In the genomic region with DNA sequence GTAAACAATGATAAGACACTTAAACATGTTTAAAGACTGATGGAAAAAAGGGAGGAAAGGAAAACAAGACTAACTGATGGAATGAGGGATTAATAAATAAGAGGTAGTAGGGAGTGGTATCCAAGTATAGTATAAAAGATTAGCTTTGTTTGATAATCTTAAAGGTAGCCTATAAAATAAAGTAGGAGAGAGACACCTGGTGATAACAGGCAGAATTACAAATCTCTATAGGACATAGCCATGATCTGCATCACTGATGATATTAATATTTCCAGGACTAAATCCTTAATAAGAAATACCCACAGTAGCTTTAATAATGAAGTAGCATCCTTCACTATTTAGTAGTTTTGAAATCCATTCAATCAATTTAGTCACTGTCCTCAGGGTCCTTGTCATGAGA, we compare ENCODE assay signal across 8 cellular contexts. TPM values are rescaled to one million over a fixed set of nuclear protein-coding genes. Genes with fewer than 3 reads are reported as not detected.
DNase-seq lines count a peak whose midpoint lies in the region; ATAC-seq and TF ChIP-seq lines count a peak whose summit lies in the region.

No MANE protein-coding gene starts in this region.

- no peaks in the 10 kb centered on the region for H3K4me1 Mint-ChIP-seq in stimulated activated naive CD8-positive, alpha-beta T cell treated with anti-CD3 and anti-CD28 coated beads, Interleukin-15, amount 100 ng/mL, for 72 hours
- peaks cover 20% of the 10 kb centered on the region for H3K4me1 Mint-ChIP-seq in activated CD4-positive, alpha-beta memory T cell treated with anti-CD3 and anti-CD28 coated beads, Interleukin-2, amount 10 ng/mL, durations not matched to agents 7 days and 5 days

- intact Hi-C loops in psoas muscle (cut with DNase I): no loop called here

- CTCF ChIA-PET in activated CD4-positive, alpha-beta memory T cell treated with anti-CD3 and anti-CD28 coated beads, Interleukin-2, amount 10 ng/mL, durations not matched to agents 7 days and 5 days (lab: Charles Lee): interaction anchor here (0.6 to 4.5 kb wide), 23 partner anchors 8 to 333 kb away, joined by 3 to 32 read pairs (median 3); partner anchors contain the start of genes MAPK1IP1L and WDHD1

- H3K27me3 Mint-ChIP-seq in stimulated activated naive CD8-positive, alpha-beta T cell treated with anti-CD3 and anti-CD28 coated beads, Interleukin-15, amount 100 ng/mL, for 72 hours: no peaks in the 10 kb centered on the region
- no peaks in the 10 kb centered on the region for H3K27me3 Mint-ChIP-seq in activated CD4-positive, alpha-beta memory T cell treated with anti-CD3 and anti-CD28 coated beads, Interleukin-2, amount 10 ng/mL, durations not matched to agents 7 days and 5 days

- peaks cover 68% of the 10 kb centered on the region for H3K36me3 Mint-ChIP-seq in activated CD4-positive, alpha-beta memory T cell treated with anti-CD3 and anti-CD28 coated beads, Interleukin-2, amount 10 ng/mL, durations not matched to agents 7 days and 5 days (ENCODE audit: low read depth)

- no peak overlapping the region for H3K4me3 Mint-ChIP-seq in stimulated activated naive CD8-positive, alpha-beta T cell treated with anti-CD3 and anti-CD28 coated beads, Interleukin-15, amount 100 ng/mL, for 72 hours
- no peak overlapping the region for H3K4me3 Mint-ChIP-seq in activated CD4-positive, alpha-beta memory T cell treated with anti-CD3 and anti-CD28 coated beads, Interleukin-2, amount 10 ng/mL, durations not matched to agents 7 days and 5 days

- no peak for TF ChIP-seq POLR2A in Peyer's patch (IDR thresholded peaks at IDR 0.05)

- POLR2A ChIA-PET in activated CD4-positive, alpha-beta memory T cell treated with anti-CD3 and anti-CD28 coated beads, Interleukin-2, amount 10 ng/mL, durations not matched to agents 7 days and 5 days (lab: Charles Lee): interaction anchor here (0.9 to 2.3 kb wide), 6 partner anchors 10 to 110 kb away, joined by 3 to 16 read pairs (median 4); partner anchors contain the start of genes DLGAP5 and MAPK1IP1L

- DNase-seq in AG09309 (ENCODE audit: low read depth) (peak; percentile 21), Peyer's patch (no peak), fibroblast of mammary gland (ENCODE audit: low read depth) (peak; percentile 49), psoas muscle (no peak)
- DNase-seq in stimulated activated naive CD8-positive, alpha-beta T cell treated with anti-CD3 and anti-CD28 coated beads, Interleukin-15, amount 100 ng/mL, for 72 hours: no peak
- DNase-seq in activated CD8-positive, alpha-beta memory T cell treated with anti-CD3 and anti-CD28 coated beads, Interleukin-2, amount 50 U/mL, for 4 hours: no peak
- DNase-seq in activated CD4-positive, alpha-beta memory T cell treated with anti-CD3 and anti-CD28 coated beads, Interleukin-2, amount 10 ng/mL, durations not matched to agents 7 days and 5 days: no peak

- H3K9me3 ChIP-seq in Peyer's patch (no peaks in the 10 kb centered on the region), psoas muscle (no peaks in the 10 kb centered on the region)

- peak in 3 of 4 donors; percentile 51 to 69 (median 65) for ATAC-seq in psoas muscle
- no peak for ATAC-seq in stimulated activated naive CD8-positive, alpha-beta T cell treated with anti-CD3 and anti-CD28 coated beads, Interleukin-15, amount 100 ng/mL, for 72 hours

- H3K27me3 ChIP-seq in Peyer's patch (no peaks in the 10 kb centered on the region), psoas muscle (ENCODE audit: insufficient read depth in 3 of 3, low read length in 2 of 3) (no peaks in the 10 kb centered on the region)

- H3K27ac Mint-ChIP-seq in stimulated activated naive CD8-positive, alpha-beta T cell treated with anti-CD3 and anti-CD28 coated beads, Interleukin-15, amount 100 ng/mL, for 72 hours: no peak overlapping the region
- no peak overlapping the region for H3K27ac Mint-ChIP-seq in activated CD4-positive, alpha-beta memory T cell treated with anti-CD3 and anti-CD28 coated beads, Interleukin-2, amount 10 ng/mL, durations not matched to agents 7 days and 5 days

- H3K27ac ChIP-seq in Peyer's patch: no peak overlapping the region
- no peak overlapping the region for H3K27ac ChIP-seq in psoas muscle

- TF ChIP-seq CTCF in AG09309 (IDR thresholded peaks at IDR 0.05; ENCODE audit: control insufficient read depth, insufficient read depth, low read depth, low read length, missing control alignments) (peak; percentile 41), GM12874 (IDR thresholded peaks at IDR 0.05; ENCODE audit: insufficient read depth, low read depth, low read length) (peak; percentile 14; the same call in 1 of the 2 replicates), Peyer's patch (IDR thresholded peaks at IDR 0.05) (peak in 5 of 6 experiments; percentile 69 to 84 (median 78)), fibroblast of mammary gland (conservative IDR thresholded peaks at IDR 0.05; ENCODE audit: control insufficient read depth, insufficient read depth, low read depth, low read length) (peak; percentile 52), psoas muscle (IDR thresholded peaks at IDR 0.05) (peak; percentile 60)

- H3K4me1 ChIP-seq in Peyer's patch: no peaks in the 10 kb centered on the region
- H3K4me1 ChIP-seq in psoas muscle: no peaks in the 10 kb centered on the region

- no peak overlapping the region for H3K4me3 ChIP-seq in AG09309 (ENCODE audit: control insufficient read depth, low read depth, low read length)
- H3K4me3 ChIP-seq in Peyer's patch: no peak overlapping the region
- no peak overlapping the region for H3K4me3 ChIP-seq in fibroblast of mammary gland (ENCODE audit: control insufficient read depth, low read depth, low read length)
- H3K4me3 ChIP-seq in psoas muscle: no peak overlapping the region

- no peaks in the 10 kb centered on the region for H3K9me3 Mint-ChIP-seq in stimulated activated naive CD8-positive, alpha-beta T cell treated with anti-CD3 and anti-CD28 coated beads, Interleukin-15, amount 100 ng/mL, for 72 hours
- H3K9me3 Mint-ChIP-seq in activated CD4-positive, alpha-beta memory T cell treated with anti-CD3 and anti-CD28 coated beads, Interleukin-2, amount 10 ng/mL, durations not matched to agents 7 days and 5 days: no peaks in the 10 kb centered on the region

- H3K36me3 ChIP-seq in Peyer's patch: no peaks in the 10 kb centered on the region
- H3K36me3 ChIP-seq in psoas muscle (ENCODE audit: insufficient read depth in 1 of 2, low read depth in 1 of 2): no peaks in the 10 kb centered on the region

RNA-seq across cellular contexts. Expression of gene DLGAP5, which starts 30.4 kb away (rescaled TPM):
- total RNA-seq in Peyer's patch: 1 to 10 TPM; 2.1 to 9.9 (median 4.4) TPM
- total RNA-seq in psoas muscle: under 1 TPM in 2 of 4 donors, not detected in 2; 0.10 to 0.29 TPM
- under 1 TPM in 2 of 3 donors, not detected in 1; 0.03 to 0.05 TPM for polyA plus RNA-seq in psoas muscle
- total RNA-seq in activated CD4-positive, alpha-beta memory T cell treated with anti-CD3 and anti-CD28 coated beads, Interleukin-2, amount 10 ng/mL, durations not matched to agents 7 days and 5 days: 10 to 100 TPM; 89.7 to 95.8 TPM

RNA-seq across cellular contexts. Expression of gene LGALS3, which starts 31.9 kb away (rescaled TPM):
- 1,000 to 10,000 TPM in 3 of 4 donors, 100 to 1,000 TPM in 1; 242 to 1,284 (median 1,203) TPM for total RNA-seq in Peyer's patch
- total RNA-seq in psoas muscle: 10 to 100 TPM; 27.7 to 44.7 (median 38.4) TPM
- 10 to 100 TPM; 45.2 to 71.4 (median 48.6) TPM for polyA plus RNA-seq in psoas muscle
- 10 to 100 TPM; 70.5 to 71.3 TPM for total RNA-seq in activated CD4-positive, alpha-beta memory T cell treated with anti-CD3 and anti-CD28 coated beads, Interleukin-2, amount 10 ng/mL, durations not matched to agents 7 days and 5 days

Comparison
In these comparisons a context has a peak if more than half of its experiments do, and no peak if none do; other contexts are left out.
1. DNase-seq: peak in AG09309 (single experiment) and fibroblast of mammary gland (single experiment); none in Peyer's patch (0 of 3), psoas muscle (0 of 2), stimulated activated naive CD8-positive, alpha-beta T cell treated with anti-CD3 and anti-CD28 coated beads, Interleukin-15, amount 100 ng/mL, for 72 hours (0 of 2), activated CD8-positive, alpha-beta memory T cell treated with anti-CD3 and anti-CD28 coated beads, Interleukin-2, amount 50 U/mL, for 4 hours (single experiment) and activated CD4-positive, alpha-beta memory T cell treated with anti-CD3 and anti-CD28 coated beads, Interleukin-2, amount 10 ng/mL, durations not matched to agents 7 days and 5 days (single experiment).
2. CTCF ChIP-seq: peak in every context shown above with its lines; median percentile 78 in Peyer's patch; 60 in psoas muscle; 52 in fibroblast of mammary gland; 41 in AG09309; 14 in GM12874.
3. RNA of gene DLGAP5, which starts 30.4 kb away (total RNA-seq): 89.7 to 95.8 TPM in activated CD4-positive, alpha-beta memory T cell treated with anti-CD3 and anti-CD28 coated beads, Interleukin-2, amount 10 ng/mL, durations not matched to agents 7 days and 5 days; 2.1 to 9.9 TPM in Peyer's patch and 0.10 to 0.29 TPM in psoas muscle; every median in the first group is over 4 times any median in the second.